ENCODE assay signal across 33 cellular contexts in the genomic region with DNA sequence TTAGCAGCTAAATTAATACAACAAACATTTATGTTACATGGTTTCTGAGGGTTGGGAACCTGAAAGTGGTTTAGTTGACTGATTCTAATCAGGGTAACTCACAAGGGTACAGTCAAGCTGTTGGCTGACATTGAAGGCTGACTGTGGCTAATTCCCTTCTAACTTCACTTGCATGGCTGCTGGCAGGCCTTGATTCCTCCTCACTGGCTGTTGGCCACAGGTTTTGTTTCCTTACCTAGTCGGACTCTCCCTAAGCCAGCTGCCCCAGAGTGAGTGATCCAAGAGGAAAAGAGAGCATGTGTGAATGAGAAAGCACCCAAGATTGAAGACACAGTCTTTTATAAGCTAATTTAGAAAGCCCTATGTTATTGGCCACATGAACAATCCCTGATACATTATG.
"Had no signal": no experiment of that assay in that cellular context is flagged by ENCODE, and none has a peak within 500 bp of the region (broad histone marks: within the 10 kb centered on the region; RNA-seq: fewer than 3 reads in every experiment).

No MANE protein-coding gene starts in this region.

- H3K27ac Mint-ChIP-seq: activated CD4-positive, alpha-beta T cell treated with anti-CD3 and anti-CD28 coated beads, Interleukin-2, amount 10 ng/mL, durations not matched to agents 24 days and 14 days; activated CD8-positive, alpha-beta T cell treated with anti-CD3 and anti-CD28 coated beads for 36 hours; activated naive CD8-positive, alpha-beta T cell treated with anti-CD3 and anti-CD28 coated beads for 36 hours; activated T-cell treated with anti-CD3 and anti-CD28 coated beads, Interleukin-2, amount 50 U/mL, for 72 hours; activated T-helper 17 cell treated with anti-CD3 and anti-CD28 coated beads, Interleukin-2, amount 50 U/mL, for 72 hours had no signal

- H3K27me3 ChIP-seq: brain microvascular endothelial cell, cardiac muscle cell, MG63 had no signal

- H3K9me3 Mint-ChIP-seq: activated naive CD8-positive, alpha-beta T cell treated with anti-CD3 and anti-CD28 coated beads for 36 hours had no signal

- DNase-seq: activated CD4-positive, alpha-beta T cell treated with anti-CD3 and anti-CD28 coated beads, Interleukin-2, amount 10 ng/mL, durations not matched to agents 24 days and 14 days; activated CD4-positive, alpha-beta T cell treated with anti-CD3 and anti-CD28 coated beads, Interleukin-2, amount 50 U/mL, for 4 hours; activated CD8-positive, alpha-beta T cell treated with anti-CD3 and anti-CD28 coated beads for 36 hours; activated effector memory CD4-positive, alpha-beta T cell treated with anti-CD3 and anti-CD28 coated beads, Interleukin-2, amount 50 U/mL, for 16 hours; activated naive CD4-positive, alpha-beta T cell; activated naive CD4-positive, alpha-beta T cell treated with anti-CD3 and anti-CD28 coated beads, Interleukin-2, amount 50 U/mL, for 16 hours; activated naive CD8-positive, alpha-beta T cell treated with anti-CD3 and anti-CD28 coated beads for 36 hours; activated T-cell treated with anti-CD3 and anti-CD28 coated beads, Interleukin-2, amount 50 U/mL, for 1 hour; activated T-cell treated with anti-CD3 and anti-CD28 coated beads, Interleukin-2, amount 50 U/mL, for 72 hours; amniotic stem cell; aorta; brain microvascular endothelial cell; Kasumi-1; KG1; MG63; NCI-H1092; NCI-H1436 treated with DMSO at 0.1 percent for 48 hours; NCI-H1694 treated with DMSO at 0.1 percent for 48 hours; NCI-H2029; NCI-H345; NCI-H510A treated with DMSO at 0.1 percent for 48 hours; NCI-H526 treated with DMSO at 0.1 percent for 48 hours; NCI-H774; NK-92 treated with Interleukin-12 subunit alpha and Interleukin-12 subunit beta, amount 100 ng/mL, for 24 hours; Right ventricle myocardium superior; SW 1271; T-helper 1 cell; T-helper 2 cell; T-helper 9 cell; WERI-Rb-1 had no signal

- ATAC-seq: activated CD8-positive, alpha-beta T cell treated with anti-CD3 and anti-CD28 coated beads for 36 hours; activated T-cell treated with anti-CD3 and anti-CD28 coated beads, Interleukin-2, amount 50 U/mL, for 72 hours; activated T-helper 17 cell treated with anti-CD3 and anti-CD28 coated beads, Interleukin-2, amount 50 U/mL, for 72 hours had no signal

- H3K9me3 ChIP-seq: MG63 had no signal

- H3K4me3 Mint-ChIP-seq: activated CD4-positive, alpha-beta T cell treated with anti-CD3 and anti-CD28 coated beads, Interleukin-2, amount 10 ng/mL, durations not matched to agents 24 days and 14 days; activated CD8-positive, alpha-beta T cell treated with anti-CD3 and anti-CD28 coated beads for 36 hours; activated naive CD8-positive, alpha-beta T cell treated with anti-CD3 and anti-CD28 coated beads for 36 hours; activated T-cell treated with anti-CD3 and anti-CD28 coated beads, Interleukin-2, amount 50 U/mL, for 72 hours; activated T-helper 17 cell treated with anti-CD3 and anti-CD28 coated beads, Interleukin-2, amount 50 U/mL, for 72 hours; central memory CD8-positive, alpha-beta T cell had no signal

- H3K36me3 Mint-ChIP-seq: activated naive CD8-positive, alpha-beta T cell treated with anti-CD3 and anti-CD28 coated beads for 36 hours had no signal

- H3K4me1 Mint-ChIP-seq: activated CD4-positive, alpha-beta T cell treated with anti-CD3 and anti-CD28 coated beads, Interleukin-2, amount 10 ng/mL, durations not matched to agents 24 days and 14 days; activated naive CD8-positive, alpha-beta T cell treated with anti-CD3 and anti-CD28 coated beads for 36 hours; activated T-helper 17 cell treated with anti-CD3 and anti-CD28 coated beads, Interleukin-2, amount 50 U/mL, for 72 hours; central memory CD8-positive, alpha-beta T cell had no signal

- H3K27ac ChIP-seq: brain microvascular endothelial cell, cardiac muscle cell, WERI-Rb-1 had no signal

- H3K27me3 Mint-ChIP-seq: activated CD4-positive, alpha-beta T cell treated with anti-CD3 and anti-CD28 coated beads, Interleukin-2, amount 10 ng/mL, durations not matched to agents 24 days and 14 days; activated CD8-positive, alpha-beta T cell treated with anti-CD3 and anti-CD28 coated beads for 36 hours; activated naive CD8-positive, alpha-beta T cell treated with anti-CD3 and anti-CD28 coated beads for 36 hours; activated T-helper 17 cell treated with anti-CD3 and anti-CD28 coated beads, Interleukin-2, amount 50 U/mL, for 72 hours; central memory CD8-positive, alpha-beta T cell had no signal

- H3K4me3 ChIP-seq: cardiac muscle cell, MG63 had no signal

- H3K36me3 ChIP-seq: brain microvascular endothelial cell, cardiac muscle cell, MG63, WERI-Rb-1 had no signal
